ENCODE assay signal across 8 cellular contexts in genomic region chr11:65425105-65425970, GRCh38. TPM values are rescaled to one million over a fixed set of nuclear protein-coding genes. Genes with fewer than 3 reads are reported as not detected.
DNase-seq lines count a peak whose midpoint lies in the region; ATAC-seq lines count a peak whose summit lies in the region.

No MANE protein-coding gene starts in this region.

- 9% methylated on average over 7 of the region's 9 CpGs for WGBS in mesenchymal stem cell

- no peak overlapping the region for H2BK120ac ChIP-seq in mesenchymal stem cell (ENCODE audit: low read depth, low read length)

- H3K23ac ChIP-seq in mesenchymal stem cell (ENCODE audit: low read length in 2 of 2): no peak overlapping the region

- H3K18ac ChIP-seq in mesenchymal stem cell (ENCODE audit: low read depth in 1 of 2, low read length in 2 of 2): peak overlapping the region in 1 of 2 experiments; percentile 2

- peaks cover 12 to 62% (median 37%) of the 10 kb centered on the region in 11 experiments; a peak in 19 of 22 replicates for H3K36me3 ChIP-seq in BLaER1 treated with 17β-estradiol and CSF1 and Interleukin-3, amounts not matched to agents 10 nM and 100 nM
- H3K36me3 ChIP-seq in KOPT-K1 (ENCODE audit: insufficient read depth, low read length) (peaks cover 30% of the 10 kb centered on the region), mesenchymal stem cell (ENCODE audit: control insufficient read depth in 1 of 2, insufficient read depth in 2 of 2, low read depth in 1 of 2, low read length in 2 of 2) (peaks cover 7 to 71% of the 10 kb centered on the region in 2 experiments)

- no peaks in the 10 kb centered on the region for H3K9me3 ChIP-seq in BLaER1 treated with 17β-estradiol and CSF1 and Interleukin-3, amounts not matched to agents 10 nM and 100 nM (replicated peaks in 1 of 11)
- H3K9me3 ChIP-seq in KOPT-K1 (ENCODE audit: insufficient read depth, low read length, poor library complexity, severe bottlenecking) (no peaks in the 10 kb centered on the region), mesenchymal stem cell (ENCODE audit: control insufficient read depth, low read length) (no peaks in the 10 kb centered on the region)

- H3K4me2 ChIP-seq in BLaER1 treated with 17β-estradiol and CSF1 and Interleukin-3, amounts not matched to agents 10 nM and 100 nM: peak overlapping the region; percentile 80 to 99 (median 91)
- peak overlapping the region; percentile 33 for H3K4me2 ChIP-seq in mesenchymal stem cell (ENCODE audit: low read length, poor library complexity, severe bottlenecking)

- H2AK5ac ChIP-seq in mesenchymal stem cell (ENCODE audit: low read length, severe bottlenecking): no peak overlapping the region

- peak overlapping the region; percentile 94 to 100 (median 99) for H3K27ac ChIP-seq in BLaER1 treated with 17β-estradiol and CSF1 and Interleukin-3, amounts not matched to agents 10 nM and 100 nM
- H3K27ac ChIP-seq in KOPT-K1 (ENCODE audit: low read depth, low read length, poor library complexity, severe bottlenecking): peak overlapping the region; percentile 99
- peak overlapping the region; percentile 100 for H3K27ac ChIP-seq in cingulate gyrus (ENCODE audit: low read depth, low read length)
- peak overlapping the region; percentile 100 for H3K27ac ChIP-seq in mesenchymal stem cell (ENCODE audit: low read length, poor library complexity, severe bottlenecking)

- no peak overlapping the region for H3K4ac ChIP-seq in mesenchymal stem cell (ENCODE audit: low read depth in 1 of 2, low read length in 2 of 2)

- no peak overlapping the region for H4K8ac ChIP-seq in mesenchymal stem cell (ENCODE audit: low read length)

- peak overlapping the region; percentile 83 to 94 (median 92) for H3K4me3 ChIP-seq in BLaER1 treated with 17β-estradiol and CSF1 and Interleukin-3, amounts not matched to agents 10 nM and 100 nM
- peak overlapping the region; percentile 81 to 92 for H3K4me3 ChIP-seq in mesenchymal stem cell (ENCODE audit: insufficient read depth in 1 of 2, low read depth in 1 of 2, low read length in 2 of 2)

- H2BK5ac ChIP-seq in mesenchymal stem cell (ENCODE audit: low read depth, low read length, poor library complexity, severe bottlenecking): no peak overlapping the region

- H3K4me1 ChIP-seq in BLaER1 treated with 17β-estradiol and CSF1 and Interleukin-3, amounts not matched to agents 10 nM and 100 nM: peaks cover 36 to 62% (median 54%) of the 10 kb centered on the region in 10 experiments
- H3K4me1 ChIP-seq in mesenchymal stem cell (ENCODE audit: control insufficient read depth, insufficient read depth, low read depth, low read length): peaks cover 5% of the 10 kb centered on the region

- H2AFZ ChIP-seq in mesenchymal stem cell (ENCODE audit: low read depth, low read length): no peak overlapping the region

- ATAC-seq in HG03432 (IDR thresholded peaks at IDR 0.05; ENCODE audit: unreplicated experiment): no peak

- peak; percentile 67 for DNase-seq in activated CD4-positive, CD25-positive, alpha-beta regulatory T cell treated with anti-CD3 and anti-CD28 coated beads, Interleukin-2, amount 50 U/mL, for 72 hours
- DNase-seq in mesenchymal stem cell: peak; percentile 81
- DNase-seq in stimulated activated CD8-positive, alpha-beta memory T cell treated with anti-CD3 and anti-CD28 coated beads, Interleukin-7, amount 100 ng/mL, for 1 hour (ENCODE audit: low read depth in 2 of 2): peak; percentile 65 to 69
- no peak for DNase-seq in NCI-H146 (lab: John Stamatoyannopoulos, UW)

- H2BK15ac ChIP-seq in mesenchymal stem cell (ENCODE audit: low read depth, poor library complexity, severe bottlenecking): no peak overlapping the region

- peak overlapping the region; percentile 98 to 100 (median 100) for H3K9ac ChIP-seq in BLaER1 treated with 17β-estradiol and CSF1 and Interleukin-3, amounts not matched to agents 10 nM and 100 nM
- peak overlapping the region; percentile 99 for H3K9ac ChIP-seq in mesenchymal stem cell (ENCODE audit: low read length)

- H3K79me1 ChIP-seq in mesenchymal stem cell (replicated peaks; ENCODE audit: low read length, poor library complexity, severe bottlenecking): no peaks in the 10 kb centered on the region

- H4K20me1 ChIP-seq in BLaER1 treated with 17β-estradiol and CSF1 and Interleukin-3, amounts not matched to agents 10 nM and 100 nM: peaks cover 70 to 77% (median 77%) of the 10 kb centered on the region in 11 experiments

- H4K91ac ChIP-seq in mesenchymal stem cell (ENCODE audit: low read length): no peak overlapping the region

- H3K27me3 ChIP-seq in BLaER1 treated with 17β-estradiol and CSF1 and Interleukin-3, amounts not matched to agents 10 nM and 100 nM: no peaks in the 10 kb centered on the region
- no peaks in the 10 kb centered on the region for H3K27me3 ChIP-seq in mesenchymal stem cell (ENCODE audit: control insufficient read depth in 1 of 2, insufficient read depth in 1 of 2, low read length in 2 of 2)

- H3K14ac ChIP-seq in mesenchymal stem cell (ENCODE audit: low read length in 2 of 2): peak overlapping the region in 1 of 2 experiments; percentile 53

- H2BK12ac ChIP-seq in mesenchymal stem cell (ENCODE audit: low read length in 2 of 2): no peak overlapping the region

RNA-seq across cellular contexts. Expression of gene NEAT1, which starts 2.7 kb away (rescaled TPM):
- 51.2 TPM for polyA plus RNA-seq in mesenchymal stem cell (2013, experiment 1 of 2)
- 44.5 TPM for polyA plus RNA-seq in mesenchymal stem cell (2013, experiment 2 of 2)

RNA-seq across cellular contexts. Expression of gene FRMD8, which starts 38.9 kb away (rescaled TPM):
- 24.6 TPM for polyA plus RNA-seq in mesenchymal stem cell (2013, experiment 1 of 2)
- 25.1 TPM for polyA plus RNA-seq in mesenchymal stem cell (2013, experiment 2 of 2)

RNA-seq across cellular contexts. Expression of gene SLC25A45, which starts 42.9 kb away (rescaled TPM):
- 2.2 TPM for polyA plus RNA-seq in mesenchymal stem cell (2013, experiment 1 of 2)
- polyA plus RNA-seq in mesenchymal stem cell (2013, experiment 2 of 2): 1.9 TPM
